ENCODE assay signal across 1 cellular context in genomic region chr17:32279933-32280716, GRCh38.
TF ChIP-seq lines count a peak whose summit lies in the region.

No MANE protein-coding gene starts in this region.

TF ChIP-seq in HepG2, 621 proteins besides CTCF, POLR2A, EP300 and RAD21 (continued from another document):
- 0 out of 2 replicates have a peak, but pooled peaks have one; percentile 33 for TF ChIP-seq PHF21A (CRISPR knock-in tag; IDR thresholded peaks at IDR 0.05)
- TF ChIP-seq MTA1 (CRISPR knock-in tag; IDR thresholded peaks at IDR 0.05; ENCODE audit: borderline replicate concordance): 0 out of 2 replicates have a peak, but pooled peaks have one; percentile 23
- no peak for TF ChIP-seq KMT2A (CRISPR knock-in tag; IDR thresholded peaks at IDR 0.05)
